Comparison of ENCODE assay signal across 1 cellular context in genomic region chr3:47098910-47099309, GRCh38.
TF ChIP-seq lines count a peak whose summit lies in the region.

No MANE protein-coding gene starts in this region.

TF ChIP-seq in IMR-90, 13 proteins besides CTCF, POLR2A, EP300 and RAD21:
- TF ChIP-seq BHLHE40 (IDR thresholded peaks at IDR 0.05; ENCODE audit: low read depth, low read length), result no peak
- TF ChIP-seq FOS (IDR thresholded peaks at IDR 0.05; ENCODE audit: low read depth, low read length), result no peak
- no peak for TF ChIP-seq RFX5 (IDR thresholded peaks at IDR 0.05; ENCODE audit: low read depth, low read length)
